1 cellular context compared by ENCODE assay signal in genomic region chr17:83189013-83189672, GRCh38.
TF ChIP-seq lines count a peak whose summit lies in the region.

No MANE protein-coding gene starts in this region.

TF ChIP-seq in SK-N-SH, 30 proteins besides CTCF, POLR2A, EP300 and RAD21 (continued from another document):
- TF ChIP-seq REST (IDR thresholded peaks at IDR 0.05; ENCODE audit: low read depth, low read length) (no peak), MXI1 (IDR thresholded peaks at IDR 0.05; ENCODE audit: low read depth, low read length) (no peak), USF1 (IDR thresholded peaks at IDR 0.05; ENCODE audit: borderline replicate concordance, low read depth) (no peak), RFX5 (IDR thresholded peaks at IDR 0.05; ENCODE audit: low read length) (no peak), FOSL2 (IDR thresholded peaks at IDR 0.05; ENCODE audit: borderline replicate concordance, low read depth) (no peak), CHD2 (IDR thresholded peaks at IDR 0.05; ENCODE audit: low read length, partially characterized antibody) (no peak), FOXJ3 (CRISPR knock-in tag; IDR thresholded peaks at IDR 0.05) (no peak), NFIC (IDR thresholded peaks at IDR 0.05; ENCODE audit: borderline replicate concordance) (no peak), TEAD4 (IDR thresholded peaks at IDR 0.05; ENCODE audit: borderline replicate concordance, insufficient read depth) (no peak), JUND (IDR thresholded peaks at IDR 0.05) (no peak), POLR2AphosphoS5 (IDR thresholded peaks at IDR 0.05; ENCODE audit: low read depth, low read length) (no peak)
- TF ChIP-seq, protein P1, sequence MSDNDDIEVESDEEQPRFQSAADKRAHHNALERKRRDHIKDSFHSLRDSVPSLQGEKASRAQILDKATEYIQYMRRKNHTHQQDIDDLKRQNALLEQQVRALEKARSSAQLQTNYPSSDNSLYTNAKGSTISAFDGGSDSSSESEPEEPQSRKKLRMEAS (IDR thresholded peaks at IDR 0.05; ENCODE audit: low read depth), result no peak
TF ChIP-seq in SK-N-SH: peak in this region for 0.
